Comparison of ENCODE assay signal across 31 cellular contexts in the genomic region with DNA sequence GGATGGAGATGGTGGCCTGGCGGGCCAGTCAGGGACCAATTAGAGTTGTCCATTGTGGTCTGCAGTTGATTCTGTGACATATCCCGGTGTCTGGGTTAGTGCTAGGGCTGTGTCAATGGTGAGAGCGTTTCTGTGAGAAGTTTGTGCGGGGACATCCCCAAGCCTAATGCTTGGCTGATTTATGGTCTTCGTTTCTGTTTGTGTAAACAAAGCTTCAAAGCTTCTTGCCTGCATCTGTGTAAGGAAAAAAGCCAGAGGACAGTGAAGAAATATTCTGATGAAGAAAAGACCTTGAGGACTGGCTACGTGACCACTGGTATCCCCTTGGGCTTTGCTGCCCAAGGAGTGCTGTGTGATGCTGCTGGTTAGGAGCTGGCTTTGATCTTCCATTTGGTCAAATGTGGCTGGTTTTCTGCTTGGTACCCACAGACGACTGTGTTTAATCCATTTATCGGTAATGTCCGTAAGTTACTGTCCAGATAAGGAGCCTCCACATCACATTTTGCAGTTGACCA.
"Had no signal": no experiment of that assay in that cellular context is flagged by ENCODE, and none has a peak within 500 bp of the region (broad histone marks: within the 10 kb centered on the region; RNA-seq: fewer than 3 reads in every experiment).

No MANE protein-coding gene starts in this region.

- H3K4me1 Mint-ChIP-seq: naive B cell; natural killer cell; stimulated activated effector memory CD8-positive, alpha-beta T cell treated with anti-CD3 and anti-CD28 coated beads, Interleukin-12 subunit alpha, Interleukin-12 subunit beta, amount 100 ng/mL, for 72 hours had no signal

- H3K27me3 ChIP-seq: heart left ventricle, left lung, neural progenitor cell, neutrophil, right atrium auricular region, right lobe of liver, suprapubic skin, tibial artery, uterus had no signal

- H3K27ac Mint-ChIP-seq: mesothelial cell of epicardium; naive B cell; natural killer cell; nephron progenitor cell; neural progenitor cell; progenitor cell of endocrine pancreas; stimulated activated effector memory CD8-positive, alpha-beta T cell treated with anti-CD3 and anti-CD28 coated beads, Interleukin-12 subunit alpha, Interleukin-12 subunit beta, amount 100 ng/mL, for 72 hours; stimulated activated naive CD8-positive, alpha-beta T cell treated with anti-CD3 and anti-CD28 coated beads, Interleukin-15, Interleukin-2, amounts not matched to agents 100 ng/mL and 50 ng/mL, for 24 hours; type B pancreatic cell had no signal

- H2AFZ ChIP-seq: neural progenitor cell, parathyroid adenoma had no signal

- H3K9me3 ChIP-seq: heart left ventricle, left lung, lower lobe of right lung, neutrophil, right atrium auricular region, right lobe of liver, suprapubic skin, thoracic aorta, tibial artery, uterus had no signal

- H3K9ac ChIP-seq: neural progenitor cell, parathyroid adenoma had no signal

- H3K9me3 Mint-ChIP-seq: mesothelial cell of epicardium; nephron progenitor cell; neural progenitor cell; stimulated activated effector memory CD8-positive, alpha-beta T cell treated with anti-CD3 and anti-CD28 coated beads, Interleukin-12 subunit alpha, Interleukin-12 subunit beta, amount 100 ng/mL, for 72 hours; type B pancreatic cell had no signal

- H3K36me3 ChIP-seq: heart left ventricle, left lung, lower lobe of right lung, neural progenitor cell, neutrophil, right atrium auricular region, right lobe of liver, suprapubic skin, thoracic aorta, tibial artery, uterus had no signal

- FAIRE-seq: keratinocyte had no signal

- H3K27ac ChIP-seq: heart left ventricle, left lung, lower lobe of right lung, neural progenitor cell, neutrophil, parathyroid adenoma, right atrium auricular region, right lobe of liver, suprapubic skin, thoracic aorta, tibial artery, uterus had no signal

- DNase-seq: heart left ventricle; hypothalamus; kidney glomerular epithelial cell; left cardiac atrium; left lung; lower lobe of right lung; mammary epithelial cell; mesendoderm; naive B cell; natural killer cell; nephron progenitor cell; occipital lobe; right lobe of liver; stimulated activated CD4-positive, alpha-beta T cell treated with anti-CD3 and anti-CD28 coated beads, Interleukin-12 subunit alpha, Interleukin-12 subunit beta, amount 100 ng/mL, for 4 hours; stimulated activated CD4-positive, alpha-beta T cell treated with anti-CD3 and anti-CD28 coated beads, Interleukin-15, amount 100 ng/mL, for 24 hours; stimulated activated CD4-positive, alpha-beta T cell treated with anti-CD3 and anti-CD28 coated beads, Interleukin-4, amount 100 ng/mL, for 24 hours; stimulated activated naive CD4-positive, alpha-beta T cell; tibial artery; uterus had no signal

- H3K27me3 Mint-ChIP-seq: type B pancreatic cell had no signal

- H3K36me3 Mint-ChIP-seq: mesothelial cell of epicardium; naive B cell; natural killer cell; neural progenitor cell; stimulated activated effector memory CD8-positive, alpha-beta T cell treated with anti-CD3 and anti-CD28 coated beads, Interleukin-12 subunit alpha, Interleukin-12 subunit beta, amount 100 ng/mL, for 72 hours; type B pancreatic cell had no signal

- H3K4me2 ChIP-seq: neural progenitor cell had no signal

- H3K4me3 Mint-ChIP-seq: mesothelial cell of epicardium; naive B cell; natural killer cell; nephron progenitor cell; neural progenitor cell; stimulated activated effector memory CD8-positive, alpha-beta T cell treated with anti-CD3 and anti-CD28 coated beads, Interleukin-12 subunit alpha, Interleukin-12 subunit beta, amount 100 ng/mL, for 72 hours; stimulated activated naive CD8-positive, alpha-beta T cell treated with anti-CD3 and anti-CD28 coated beads, Interleukin-15, Interleukin-2, amounts not matched to agents 100 ng/mL and 50 ng/mL, for 24 hours; type B pancreatic cell had no signal

- H3K4me3 ChIP-seq: heart left ventricle, left lung, lower lobe of right lung, neural progenitor cell, right atrium auricular region, right lobe of liver, suprapubic skin, thoracic aorta, tibial artery, uterus had no signal

- H3K4me1 ChIP-seq: right lobe of liver, uterus had no signal

- ATAC-seq: heart left ventricle; left cardiac atrium; left lung; lower lobe of right lung; natural killer cell; right lobe of liver; stimulated activated effector memory CD8-positive, alpha-beta T cell treated with anti-CD3 and anti-CD28 coated beads, Interleukin-12 subunit alpha, Interleukin-12 subunit beta, amount 100 ng/mL, for 72 hours had no signal
